Comparison of ENCODE assay signal across 8 cellular contexts in the genomic region with DNA sequence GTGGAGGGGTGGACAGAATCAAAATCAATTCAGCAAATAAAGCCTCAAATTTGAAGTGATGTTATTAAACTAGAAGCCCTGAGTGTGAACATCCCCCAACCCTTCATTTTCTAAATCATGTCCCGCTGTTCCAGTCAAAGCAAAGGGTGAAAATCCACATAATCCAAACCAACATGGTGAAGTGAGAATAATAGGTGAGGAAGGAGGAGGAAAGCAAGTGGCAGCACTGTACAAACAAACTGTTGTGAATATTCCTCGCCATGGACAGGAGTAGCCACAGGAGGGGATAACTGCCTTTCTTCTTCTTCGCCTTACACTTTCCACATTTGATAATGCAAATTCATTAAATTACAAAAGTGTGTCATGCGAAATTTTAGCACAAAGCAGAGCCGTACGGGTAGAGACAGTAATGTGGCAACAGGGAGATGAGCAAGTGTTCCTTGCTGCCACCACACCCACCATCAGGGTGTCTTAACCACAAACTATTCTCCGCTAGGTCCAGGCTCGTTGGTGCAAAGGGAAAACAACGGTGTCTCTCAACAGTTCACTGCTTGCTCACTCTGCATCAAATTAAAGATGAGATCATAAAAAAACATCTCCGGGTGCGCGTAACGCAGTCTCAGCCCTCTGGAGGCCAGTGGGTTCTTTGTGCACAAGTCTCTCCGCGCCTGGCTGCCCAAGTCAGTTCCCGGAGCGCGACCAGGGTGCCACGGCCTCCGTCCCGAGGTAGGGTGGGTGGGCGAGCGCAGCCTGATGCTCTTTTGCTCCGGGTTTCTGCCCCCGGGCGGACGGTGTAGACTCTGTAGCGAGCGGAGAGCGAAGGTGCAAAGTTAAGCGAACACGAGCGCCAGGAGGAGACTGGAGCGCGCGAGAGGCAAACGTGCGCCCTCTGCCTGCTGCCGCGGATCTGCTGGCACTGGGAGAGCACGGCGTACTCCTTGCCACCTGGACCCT. TPM values are rescaled to one million over a fixed set of nuclear protein-coding genes. Genes with fewer than 3 reads are reported as not detected.
DNase-seq lines count a peak whose midpoint lies in the region; ATAC-seq and TF ChIP-seq lines count a peak whose summit lies in the region.

No MANE protein-coding gene starts in this region.

- H3K36me3 ChIP-seq in BE2C (no peaks in the 10 kb centered on the region), Peyer's patch (no peaks in the 10 kb centered on the region), mammary epithelial cell (ENCODE audit: insufficient read depth, low read length) (no peaks in the 10 kb centered on the region), skeletal muscle tissue (ENCODE audit: control insufficient read depth in 3 of 3, insufficient read depth in 3 of 3, low read length in 3 of 3) (no peaks in the 10 kb centered on the region), Karpas-422 (ENCODE audit: insufficient read depth, low read length) (no peaks in the 10 kb centered on the region)

- H3K4me3 ChIP-seq in BE2C (ENCODE audit: low read depth, low read length): peak overlapping the region; percentile 32
- H3K4me3 ChIP-seq in Peyer's patch: peak overlapping the region; percentile 22 to 53 (median 36)
- H3K4me3 ChIP-seq in mammary epithelial cell (replicated peaks in 1 of 3; ENCODE audit: insufficient read depth in 1 of 3, low read depth in 2 of 3, low read length in 3 of 3): peak overlapping the region; percentile 0 to 67 (median 55)
- H3K4me3 ChIP-seq in skeletal muscle tissue (ENCODE audit: low read length in 3 of 3): peak overlapping the region; percentile 61 to 69 (median 65)
- no peak overlapping the region for H3K4me3 ChIP-seq in Karpas-422 (ENCODE audit: low read length)

- H3K79me2 ChIP-seq in mammary epithelial cell (ENCODE audit: insufficient read depth, low read length) (no peaks in the 10 kb centered on the region), Karpas-422 (ENCODE audit: low read length) (no peaks in the 10 kb centered on the region)

- in situ Hi-C loops in mammary epithelial cell (cut with MboI; ENCODE audit: low sequenced_read_pairs in 2 of 2): loop anchor here (10.0 to 25.0 kb wide), 2 partner anchors 899 to 902 kb away; no protein-coding TSS in a partner anchor

- H3K4me1 ChIP-seq in BE2C (no peaks in the 10 kb centered on the region), Peyer's patch (no peaks in the 10 kb centered on the region), mammary epithelial cell (ENCODE audit: insufficient read depth, low read length) (peaks cover 12% of the 10 kb centered on the region), skeletal muscle tissue (ENCODE audit: control insufficient read depth in 3 of 3, insufficient read depth in 3 of 3, low read length in 3 of 3) (peaks cover 0 to 2% (median 0%) of the 10 kb centered on the region in 3 donors), Karpas-422 (ENCODE audit: low read length) (no peaks in the 10 kb centered on the region)

- peak; percentile 93 for ATAC-seq in GM19023 (IDR thresholded peaks at IDR 0.05; ENCODE audit: unreplicated experiment)
- ATAC-seq in HG03135 (IDR thresholded peaks at IDR 0.05; ENCODE audit: unreplicated experiment): peak; percentile 86

- H3K27me3 ChIP-seq in BE2C: peaks cover 16% of the 10 kb centered on the region
- H3K27me3 ChIP-seq in Peyer's patch: no peaks in the 10 kb centered on the region
- peaks cover 5% of the 10 kb centered on the region for H3K27me3 ChIP-seq in mammary epithelial cell (ENCODE audit: insufficient read depth, low read length)
- peaks cover 0 to 8% (median 6%) of the 10 kb centered on the region in 3 donors for H3K27me3 ChIP-seq in skeletal muscle tissue (ENCODE audit: control insufficient read depth in 3 of 3, insufficient read depth in 3 of 3, low read length in 3 of 3)
- no peaks in the 10 kb centered on the region for H3K27me3 ChIP-seq in Karpas-422 (ENCODE audit: low read length)

- 9% methylated on average over 30 of the region's 42 CpGs for WGBS in mammary epithelial cell (ENCODE audit: low coverage, missing lambda C conversion rate)

- dilution Hi-C loops in mammary epithelial cell (cut with HindIII; ENCODE audit: low sequenced_read_pairs): no loop called here

- DNase-seq in BE2C (peak; percentile 64), Peyer's patch (peak in 2 of 3 donors; percentile 60 to 61), mammary epithelial cell (peak; percentile 84), iPS-NIHi11 (ENCODE audit: low spot score) (peak; percentile 71), Karpas-422 (no peak)

- TF ChIP-seq CTCF in BE2C (IDR thresholded peaks at IDR 0.05; ENCODE audit: low read depth, low read length) (peak; percentile 71), Peyer's patch (IDR thresholded peaks at IDR 0.05) (peak in 3 of 6 experiments; percentile 36 to 39 (median 37)), mammary epithelial cell (conservative IDR thresholded peaks at IDR 0.05 in 1 of 2, IDR thresholded peaks at IDR 0.05 in 1 of 2; ENCODE audit: extremely low read depth in 1 of 2, insufficient read depth in 1 of 2, low read depth in 1 of 2, low read length in 2 of 2) (peak; percentile 53 to 88)

- no peak overlapping the region for H3K9ac ChIP-seq in mammary epithelial cell (ENCODE audit: insufficient read depth, low read length)
- H3K9ac ChIP-seq in skeletal muscle tissue (ENCODE audit: low read depth in 1 of 3, low read length in 3 of 3): peak overlapping the region in 1 of 3 donors; percentile 35
- H3K9ac ChIP-seq in Karpas-422 (ENCODE audit: low read length): no peak overlapping the region

- H3K9me2 ChIP-seq in Karpas-422 (replicated peaks; ENCODE audit: insufficient read depth, low read length): no peaks in the 10 kb centered on the region

- H3K4me2 ChIP-seq in mammary epithelial cell (ENCODE audit: insufficient read depth, low read depth, low read length) (peak overlapping the region; percentile 96), Karpas-422 (ENCODE audit: low read depth, low read length, poor library complexity, severe bottlenecking) (no peak overlapping the region)

- intact Hi-C loops in mammary epithelial cell (cut with micrococcal nuclease): loop anchor here (1.0 to 10.0 kb wide), 7 partner anchors 61 to 981 kb away; no protein-coding TSS in a partner anchor

- no peaks in the 10 kb centered on the region for H3K9me3 ChIP-seq in BE2C
- H3K9me3 ChIP-seq in Peyer's patch: no peaks in the 10 kb centered on the region
- H3K9me3 ChIP-seq in mammary epithelial cell (replicated peaks; ENCODE audit: insufficient read depth, low read length): no peaks in the 10 kb centered on the region
- H3K9me3 ChIP-seq in skeletal muscle tissue (ENCODE audit: control insufficient read depth in 3 of 3, low read length in 3 of 3): no peaks in the 10 kb centered on the region
- H3K9me3 ChIP-seq in Karpas-422 (ENCODE audit: low read length): peaks cover 2% of the 10 kb centered on the region; the same call in 1 of the 2 replicates

- no peak for TF ChIP-seq POLR2A in Peyer's patch (IDR thresholded peaks at IDR 0.05)

- H3K27ac ChIP-seq in Peyer's patch (peak overlapping the region in 3 of 4 donors; percentile 3 to 32 (median 28)), mammary epithelial cell (ENCODE audit: insufficient read depth, low read depth, low read length) (no peak overlapping the region), skeletal muscle tissue (ENCODE audit: low read depth, low read length) (no peak overlapping the region), Karpas-422 (ENCODE audit: low read length) (no peak overlapping the region)

- CTCF ChIA-PET in mammary epithelial cell (lab: Charles Lee; ENCODE audit: low non-redundant PET): no interaction called here

- H2AFZ ChIP-seq in mammary epithelial cell (ENCODE audit: low read depth, low read length): peak overlapping the region; percentile 88
- no peak overlapping the region for H2AFZ ChIP-seq in Karpas-422 (ENCODE audit: low read length)

- H4K20me1 ChIP-seq in mammary epithelial cell (ENCODE audit: insufficient read depth, low read length) (no peaks in the 10 kb centered on the region), Karpas-422 (ENCODE audit: insufficient read depth, low read depth, low read length) (no peaks in the 10 kb centered on the region)

- no TSS peak for BruUV-seq in mammary epithelial cell (replicated peaks; lab: Mats Ljungman, UMichigan)

RNA-seq across cellular contexts. Expression of a gene that starts 6.7 kb away (rescaled TPM):
- not detected for polyA plus RNA-seq in BE2C (2012; ENCODE audit: insufficient read depth, insufficient read length, low read depth)
- 1 to 10 TPM in 1 of 4 donors, under 1 TPM in 3; 0.53 to 3.3 (median 0.88) TPM for total RNA-seq in Peyer's patch
- total RNA-seq in mammary epithelial cell: under 1 TPM; 0.26 to 0.67 TPM
- polyA plus RNA-seq in mammary epithelial cell: 0.02 TPM
- not detected for polyA minus RNA-seq in mammary epithelial cell
- 27.7 TPM for total RNA-seq in skeletal muscle tissue
- not detected in 2 replicates for total RNA-seq in Karpas-422 (2014; rRNA removed; shearing (Covaris generic); ENCODE audit: low replicate concordance)

Comparison
In these comparisons a context has a peak if more than half of its experiments do, and no peak if none do; other contexts are left out.
1. H3K27ac ChIP-seq: peak in Peyer's patch (3 of 4); none in mammary epithelial cell (single experiment), skeletal muscle tissue (single experiment) and Karpas-422 (single experiment).